1 cellular context compared by ENCODE assay signal in the genomic region with DNA sequence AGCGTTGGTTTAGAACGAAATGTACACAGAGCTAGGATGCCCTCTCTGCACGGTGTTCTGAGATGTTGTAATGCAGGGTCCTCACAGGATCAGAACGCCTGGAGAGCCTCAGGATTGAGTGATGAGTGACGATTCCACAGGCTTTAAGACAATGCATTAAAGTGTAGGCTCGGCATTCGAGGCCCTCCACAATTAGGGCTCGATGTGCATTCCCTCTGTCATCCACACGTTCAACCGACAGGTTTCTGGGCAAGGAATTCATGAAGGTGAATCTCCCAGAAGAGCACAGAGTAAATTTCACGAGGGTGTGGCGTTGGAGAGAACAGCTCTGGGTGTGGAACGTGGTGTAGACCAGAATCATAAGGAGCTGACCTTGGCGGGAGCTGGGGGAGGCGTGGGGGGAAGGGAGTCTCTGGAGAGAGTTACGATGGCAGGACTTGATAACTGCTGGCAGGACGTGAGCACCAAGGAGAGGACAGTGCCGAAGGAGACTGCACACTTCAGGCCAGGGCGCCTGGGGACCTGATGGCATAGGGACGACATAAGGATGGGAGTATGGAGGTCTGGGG.
TF ChIP-seq lines count a peak whose summit lies in the region.

No MANE protein-coding gene starts in this region.

TF ChIP-seq in K562, 482 proteins besides CTCF, POLR2A, EP300 and RAD21 (continued from another document):
- TF ChIP-seq, protein P1, sequence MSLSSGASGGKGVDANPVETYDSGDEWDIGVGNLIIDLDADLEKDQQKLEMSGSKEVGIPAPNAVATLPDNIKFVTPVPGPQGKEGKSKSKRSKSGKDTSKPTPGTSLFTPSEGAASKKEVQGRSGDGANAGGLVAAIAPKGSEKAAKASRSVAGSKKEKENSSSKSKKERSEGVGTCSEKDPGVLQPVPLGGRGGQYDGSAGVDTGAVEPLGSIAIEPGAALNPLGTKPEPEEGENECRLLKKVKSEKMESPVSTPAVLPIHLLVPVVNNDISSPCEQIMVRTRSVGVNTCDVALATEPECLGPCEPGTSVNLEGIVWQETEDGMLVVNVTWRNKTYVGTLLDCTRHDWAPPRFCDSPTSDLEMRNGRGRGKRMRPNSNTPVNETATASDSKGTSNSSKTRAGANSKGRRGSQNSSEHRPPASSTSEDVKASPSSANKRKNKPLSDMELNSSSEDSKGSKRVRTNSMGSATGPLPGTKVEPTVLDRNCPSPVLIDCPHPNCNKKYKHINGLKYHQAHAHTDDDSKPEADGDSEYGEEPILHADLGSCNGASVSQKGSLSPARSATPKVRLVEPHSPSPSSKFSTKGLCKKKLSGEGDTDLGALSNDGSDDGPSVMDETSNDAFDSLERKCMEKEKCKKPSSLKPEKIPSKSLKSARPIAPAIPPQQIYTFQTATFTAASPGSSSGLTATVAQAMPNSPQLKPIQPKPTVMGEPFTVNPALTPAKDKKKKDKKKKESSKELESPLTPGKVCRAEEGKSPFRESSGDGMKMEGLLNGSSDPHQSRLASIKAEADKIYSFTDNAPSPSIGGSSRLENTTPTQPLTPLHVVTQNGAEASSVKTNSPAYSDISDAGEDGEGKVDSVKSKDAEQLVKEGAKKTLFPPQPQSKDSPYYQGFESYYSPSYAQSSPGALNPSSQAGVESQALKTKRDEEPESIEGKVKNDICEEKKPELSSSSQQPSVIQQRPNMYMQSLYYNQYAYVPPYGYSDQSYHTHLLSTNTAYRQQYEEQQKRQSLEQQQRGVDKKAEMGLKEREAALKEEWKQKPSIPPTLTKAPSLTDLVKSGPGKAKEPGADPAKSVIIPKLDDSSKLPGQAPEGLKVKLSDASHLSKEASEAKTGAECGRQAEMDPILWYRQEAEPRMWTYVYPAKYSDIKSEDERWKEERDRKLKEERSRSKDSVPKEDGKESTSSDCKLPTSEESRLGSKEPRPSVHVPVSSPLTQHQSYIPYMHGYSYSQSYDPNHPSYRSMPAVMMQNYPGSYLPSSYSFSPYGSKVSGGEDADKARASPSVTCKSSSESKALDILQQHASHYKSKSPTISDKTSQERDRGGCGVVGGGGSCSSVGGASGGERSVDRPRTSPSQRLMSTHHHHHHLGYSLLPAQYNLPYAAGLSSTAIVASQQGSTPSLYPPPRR (CRISPR knock-in tag; IDR thresholded peaks at IDR 0.05; ENCODE audit: borderline replicate concordance): no peak
- TF ChIP-seq MYBL2 (IDR thresholded peaks at IDR 0.05; ENCODE audit: low read depth): no peak
- no peak for TF ChIP-seq MYBL2 (CRISPR knock-in tag; IDR thresholded peaks at IDR 0.05; ENCODE audit: borderline replicate concordance)
- TF ChIP-seq, protein P2, sequence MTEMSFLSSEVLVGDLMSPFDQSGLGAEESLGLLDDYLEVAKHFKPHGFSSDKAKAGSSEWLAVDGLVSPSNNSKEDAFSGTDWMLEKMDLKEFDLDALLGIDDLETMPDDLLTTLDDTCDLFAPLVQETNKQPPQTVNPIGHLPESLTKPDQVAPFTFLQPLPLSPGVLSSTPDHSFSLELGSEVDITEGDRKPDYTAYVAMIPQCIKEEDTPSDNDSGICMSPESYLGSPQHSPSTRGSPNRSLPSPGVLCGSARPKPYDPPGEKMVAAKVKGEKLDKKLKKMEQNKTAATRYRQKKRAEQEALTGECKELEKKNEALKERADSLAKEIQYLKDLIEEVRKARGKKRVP (CRISPR knock-in tag; IDR thresholded peaks at IDR 0.05): no peak
- TF ChIP-seq, protein P3, sequence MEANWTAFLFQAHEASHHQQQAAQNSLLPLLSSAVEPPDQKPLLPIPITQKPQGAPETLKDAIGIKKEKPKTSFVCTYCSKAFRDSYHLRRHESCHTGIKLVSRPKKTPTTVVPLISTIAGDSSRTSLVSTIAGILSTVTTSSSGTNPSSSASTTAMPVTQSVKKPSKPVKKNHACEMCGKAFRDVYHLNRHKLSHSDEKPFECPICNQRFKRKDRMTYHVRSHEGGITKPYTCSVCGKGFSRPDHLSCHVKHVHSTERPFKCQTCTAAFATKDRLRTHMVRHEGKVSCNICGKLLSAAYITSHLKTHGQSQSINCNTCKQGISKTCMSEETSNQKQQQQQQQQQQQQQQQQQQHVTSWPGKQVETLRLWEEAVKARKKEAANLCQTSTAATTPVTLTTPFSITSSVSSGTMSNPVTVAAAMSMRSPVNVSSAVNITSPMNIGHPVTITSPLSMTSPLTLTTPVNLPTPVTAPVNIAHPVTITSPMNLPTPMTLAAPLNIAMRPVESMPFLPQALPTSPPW (CRISPR knock-in tag; IDR thresholded peaks at IDR 0.05): peak; percentile 66; the same call in 1 of the 2 replicates
TF ChIP-seq in K562: peak in this region for 71.
